ENCODE assay signal across 24 cellular contexts in the genomic region with DNA sequence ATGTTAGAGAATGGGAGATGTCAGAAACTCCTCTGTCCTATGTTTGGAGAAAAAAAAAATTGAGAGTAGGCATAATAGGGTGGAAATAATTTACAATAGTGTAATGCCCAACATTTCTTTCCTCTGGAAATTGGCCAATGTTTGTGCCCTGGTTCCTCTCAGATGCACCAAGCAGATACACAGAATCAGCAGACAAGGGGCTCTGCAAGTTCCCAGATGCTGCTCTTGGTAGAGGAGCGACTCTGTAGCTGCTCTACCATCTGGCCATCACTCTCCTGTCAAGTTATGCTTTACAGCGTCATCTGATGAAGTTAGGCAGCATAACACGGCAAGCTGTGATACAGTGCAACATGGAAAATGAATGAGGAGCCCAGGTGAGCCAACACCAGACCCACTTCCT. TPM values are rescaled to one million over a fixed set of nuclear protein-coding genes. Genes with fewer than 3 reads are reported as not detected.
"Had no signal": no experiment of that assay in that cellular context is flagged by ENCODE, and none has a peak within 500 bp of the region (broad histone marks: within the 10 kb centered on the region; RNA-seq: fewer than 3 reads in every experiment).

No MANE protein-coding gene starts in this region.

- H3K27ac Mint-ChIP-seq: natural killer cell treated with Interleukin-12 subunit alpha and Interleukin-12 subunit beta and Interleukin-15 and Interleukin-18, amount 100 ng/mL, for 72 hours; neural progenitor cell; stimulated activated effector memory CD8-positive, alpha-beta T cell treated with anti-CD3 and anti-CD28 coated beads, Interleukin-12 subunit alpha, Interleukin-12 subunit beta, amount 100 ng/mL, for 72 hours; type B pancreatic cell had no signal

- H3K4me3 Mint-ChIP-seq: natural killer cell treated with Interleukin-12 subunit alpha and Interleukin-12 subunit beta and Interleukin-15 and Interleukin-18, amount 100 ng/mL, for 72 hours; neural progenitor cell; stimulated activated effector memory CD8-positive, alpha-beta T cell treated with anti-CD3 and anti-CD28 coated beads, Interleukin-12 subunit alpha, Interleukin-12 subunit beta, amount 100 ng/mL, for 72 hours; type B pancreatic cell had no signal

- ATAC-seq: left colon; left ventricle myocardium superior; natural killer cell treated with Interleukin-12 subunit alpha and Interleukin-12 subunit beta and Interleukin-15 and Interleukin-18, amount 100 ng/mL, for 72 hours; pancreas; psoas muscle; right lobe of liver; stimulated activated effector memory CD8-positive, alpha-beta T cell treated with anti-CD3 and anti-CD28 coated beads, Interleukin-12 subunit alpha, Interleukin-12 subunit beta, amount 100 ng/mL, for 72 hours; stimulated activated naive CD8-positive, alpha-beta T cell treated with anti-CD3 and anti-CD28 coated beads, Interleukin-15, Interleukin-2, amounts not matched to agents 100 U/mL and 50 U/mL, for 24 hours had no signal

- H3K9me3 Mint-ChIP-seq: natural killer cell treated with Interleukin-12 subunit alpha and Interleukin-12 subunit beta and Interleukin-15 and Interleukin-18, amount 100 ng/mL, for 72 hours; neural progenitor cell; stimulated activated effector memory CD8-positive, alpha-beta T cell treated with anti-CD3 and anti-CD28 coated beads, Interleukin-12 subunit alpha, Interleukin-12 subunit beta, amount 100 ng/mL, for 72 hours; type B pancreatic cell had no signal

- H3K36me3 Mint-ChIP-seq: natural killer cell treated with Interleukin-12 subunit alpha and Interleukin-12 subunit beta and Interleukin-15 and Interleukin-18, amount 100 ng/mL, for 72 hours; neural progenitor cell; stimulated activated effector memory CD8-positive, alpha-beta T cell treated with anti-CD3 and anti-CD28 coated beads, Interleukin-12 subunit alpha, Interleukin-12 subunit beta, amount 100 ng/mL, for 72 hours; type B pancreatic cell had no signal

- H3K4me1 Mint-ChIP-seq: neural progenitor cell; stimulated activated effector memory CD8-positive, alpha-beta T cell treated with anti-CD3 and anti-CD28 coated beads, Interleukin-12 subunit alpha, Interleukin-12 subunit beta, amount 100 ng/mL, for 72 hours had no signal

- DNase-seq: dorsolateral prefrontal cortex; effector CD8-positive, alpha-beta T cell; foreskin melanocyte; head of caudate nucleus; hippocampal formation; left colon; left ventricle myocardium superior; mesenchymal stem cell; midbrain; occipital lobe; pancreas; psoas muscle; retina; right lobe of liver; stimulated activated CD4-positive, alpha-beta T cell treated with anti-CD3 and anti-CD28 coated beads, Interleukin-4, amount 100 ng/mL, for 1 hour; stimulated activated CD8-positive, alpha-beta memory T cell treated with anti-CD3 and anti-CD28 coated beads, Interleukin-4, amount 100 ng/mL, for 48 hours; stimulated activated naive CD8-positive, alpha-beta T cell treated with anti-CD3 and anti-CD28 coated beads, Interleukin-15, Interleukin-2, amounts not matched to agents 100 U/mL and 50 U/mL, for 24 hours; thyroid gland; uterus had no signal

RNA-seq across cellular contexts. Expression of gene DYTN, which starts 1.6 kb away (rescaled TPM):
- polyA plus RNA-seq: esophagus, pancreas, psoas muscle had no signal
